1 cellular context compared by ENCODE assay signal in genomic region chr22:20080776-20081654, GRCh38.
TF ChIP-seq lines count a peak whose summit lies in the region.

No MANE protein-coding gene starts in this region.

TF ChIP-seq in K562, 482 proteins besides CTCF, POLR2A, EP300 and RAD21 (continued from another document and continues in another):
- TF ChIP-seq FOXK2 (conservative IDR thresholded peaks at IDR 0.05 in 1 of 2, IDR thresholded peaks at IDR 0.05 in 1 of 2; ENCODE audit: low read depth in 2 of 2) (no peak), MTA1 (IDR thresholded peaks at IDR 0.05; ENCODE audit: borderline replicate concordance) (no peak), ZBTB26 (CRISPR knock-in tag; IDR thresholded peaks at IDR 0.05) (peak; percentile 69; the same call in 1 of the 2 replicates), EZH2 (IDR thresholded peaks at IDR 0.05; ENCODE audit: borderline replicate concordance, low read depth, low read length) (peak; percentile 76; the same call in 1 of the 2 replicates), KDM4B (IDR thresholded peaks at IDR 0.05; ENCODE audit: borderline replicate concordance in 2 of 2, low read depth in 1 of 2) (no peak), ZNF318 (IDR thresholded peaks at IDR 0.05; ENCODE audit: borderline replicate concordance in 1 of 2, low read depth in 1 of 2) (no peak), TRIM24 (IDR thresholded peaks at IDR 0.05) (no peak), HDAC1 (IDR thresholded peaks at IDR 0.05) (no peak), ZC3H11A (IDR thresholded peaks at IDR 0.05; ENCODE audit: low read depth, low read length) (no peak), NCOA2 (IDR thresholded peaks at IDR 0.05; ENCODE audit: partially characterized antibody in 2 of 2) (no peak), SMAD2 (IDR thresholded peaks at IDR 0.05; ENCODE audit: low read depth, low read length) (peak; percentile 44; the same call in 1 of the 2 replicates), KLF1 (tag; IDR thresholded peaks at IDR 0.05) (no peak), ZNF140 (CRISPR knock-in tag; IDR thresholded peaks at IDR 0.05) (0 out of 2 replicates have a peak, but pooled peaks have one; percentile 65), MEIS2 (IDR thresholded peaks at IDR 0.05; ENCODE audit: partially characterized antibody) (no peak), HDAC8 (tag; IDR thresholded peaks at IDR 0.05) (peak; percentile 89), ZNF830 (CRISPR knock-in tag; IDR thresholded peaks at IDR 0.05) (0 out of 2 replicates have a peak, but pooled peaks have one; percentile 70), TBL1XR1 (IDR thresholded peaks at IDR 0.05; ENCODE audit: low read length in 2 of 2) (no peak; a peak in 1 of 4 replicates), IRF2 (CRISPR knock-in tag; IDR thresholded peaks at IDR 0.05) (no peak), GTF2E2 (tag; IDR thresholded peaks at IDR 0.05) (no peak), PCBP2 (IDR thresholded peaks at IDR 0.05; ENCODE audit: low read depth, low read length, poor library complexity, severe bottlenecking) (no peak), CCNT2 (IDR thresholded peaks at IDR 0.05; ENCODE audit: borderline replicate concordance, extremely low read depth, insufficient read length, low read depth, low read length) (no peak), ZNF77 (CRISPR knock-in tag; IDR thresholded peaks at IDR 0.05) (no peak), ZSCAN29 (IDR thresholded peaks at IDR 0.05) (no peak), SIX5 (IDR thresholded peaks at IDR 0.05; ENCODE audit: borderline replicate concordance in 1 of 2, insufficient read depth in 1 of 2, low read depth in 1 of 2, low read length in 2 of 2) (peak in 1 of 2 experiments; percentile 30; a peak in 1 of 4 replicates), ZNF436 (CRISPR knock-in tag; IDR thresholded peaks at IDR 0.05) (no peak), ADNP (tag; IDR thresholded peaks at IDR 0.05) (no peak), ZNF165 (CRISPR knock-in tag; IDR thresholded peaks at IDR 0.05; ENCODE audit: borderline replicate concordance) (peak; percentile 1; the same call in 1 of the 2 replicates), TFAP4 (CRISPR knock-in tag; IDR thresholded peaks at IDR 0.05; ENCODE audit: borderline replicate concordance) (no peak)
- TF ChIP-seq, protein P1, sequence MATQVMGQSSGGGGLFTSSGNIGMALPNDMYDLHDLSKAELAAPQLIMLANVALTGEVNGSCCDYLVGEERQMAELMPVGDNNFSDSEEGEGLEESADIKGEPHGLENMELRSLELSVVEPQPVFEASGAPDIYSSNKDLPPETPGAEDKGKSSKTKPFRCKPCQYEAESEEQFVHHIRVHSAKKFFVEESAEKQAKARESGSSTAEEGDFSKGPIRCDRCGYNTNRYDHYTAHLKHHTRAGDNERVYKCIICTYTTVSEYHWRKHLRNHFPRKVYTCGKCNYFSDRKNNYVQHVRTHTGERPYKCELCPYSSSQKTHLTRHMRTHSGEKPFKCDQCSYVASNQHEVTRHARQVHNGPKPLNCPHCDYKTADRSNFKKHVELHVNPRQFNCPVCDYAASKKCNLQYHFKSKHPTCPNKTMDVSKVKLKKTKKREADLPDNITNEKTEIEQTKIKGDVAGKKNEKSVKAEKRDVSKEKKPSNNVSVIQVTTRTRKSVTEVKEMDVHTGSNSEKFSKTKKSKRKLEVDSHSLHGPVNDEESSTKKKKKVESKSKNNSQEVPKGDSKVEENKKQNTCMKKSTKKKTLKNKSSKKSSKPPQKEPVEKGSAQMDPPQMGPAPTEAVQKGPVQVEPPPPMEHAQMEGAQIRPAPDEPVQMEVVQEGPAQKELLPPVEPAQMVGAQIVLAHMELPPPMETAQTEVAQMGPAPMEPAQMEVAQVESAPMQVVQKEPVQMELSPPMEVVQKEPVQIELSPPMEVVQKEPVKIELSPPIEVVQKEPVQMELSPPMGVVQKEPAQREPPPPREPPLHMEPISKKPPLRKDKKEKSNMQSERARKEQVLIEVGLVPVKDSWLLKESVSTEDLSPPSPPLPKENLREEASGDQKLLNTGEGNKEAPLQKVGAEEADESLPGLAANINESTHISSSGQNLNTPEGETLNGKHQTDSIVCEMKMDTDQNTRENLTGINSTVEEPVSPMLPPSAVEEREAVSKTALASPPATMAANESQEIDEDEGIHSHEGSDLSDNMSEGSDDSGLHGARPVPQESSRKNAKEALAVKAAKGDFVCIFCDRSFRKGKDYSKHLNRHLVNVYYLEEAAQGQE (CRISPR knock-in tag; IDR thresholded peaks at IDR 0.05; ENCODE audit: low read depth), result 0 out of 2 replicates have a peak, but pooled peaks have one; percentile 37
- TF ChIP-seq, protein P2, sequence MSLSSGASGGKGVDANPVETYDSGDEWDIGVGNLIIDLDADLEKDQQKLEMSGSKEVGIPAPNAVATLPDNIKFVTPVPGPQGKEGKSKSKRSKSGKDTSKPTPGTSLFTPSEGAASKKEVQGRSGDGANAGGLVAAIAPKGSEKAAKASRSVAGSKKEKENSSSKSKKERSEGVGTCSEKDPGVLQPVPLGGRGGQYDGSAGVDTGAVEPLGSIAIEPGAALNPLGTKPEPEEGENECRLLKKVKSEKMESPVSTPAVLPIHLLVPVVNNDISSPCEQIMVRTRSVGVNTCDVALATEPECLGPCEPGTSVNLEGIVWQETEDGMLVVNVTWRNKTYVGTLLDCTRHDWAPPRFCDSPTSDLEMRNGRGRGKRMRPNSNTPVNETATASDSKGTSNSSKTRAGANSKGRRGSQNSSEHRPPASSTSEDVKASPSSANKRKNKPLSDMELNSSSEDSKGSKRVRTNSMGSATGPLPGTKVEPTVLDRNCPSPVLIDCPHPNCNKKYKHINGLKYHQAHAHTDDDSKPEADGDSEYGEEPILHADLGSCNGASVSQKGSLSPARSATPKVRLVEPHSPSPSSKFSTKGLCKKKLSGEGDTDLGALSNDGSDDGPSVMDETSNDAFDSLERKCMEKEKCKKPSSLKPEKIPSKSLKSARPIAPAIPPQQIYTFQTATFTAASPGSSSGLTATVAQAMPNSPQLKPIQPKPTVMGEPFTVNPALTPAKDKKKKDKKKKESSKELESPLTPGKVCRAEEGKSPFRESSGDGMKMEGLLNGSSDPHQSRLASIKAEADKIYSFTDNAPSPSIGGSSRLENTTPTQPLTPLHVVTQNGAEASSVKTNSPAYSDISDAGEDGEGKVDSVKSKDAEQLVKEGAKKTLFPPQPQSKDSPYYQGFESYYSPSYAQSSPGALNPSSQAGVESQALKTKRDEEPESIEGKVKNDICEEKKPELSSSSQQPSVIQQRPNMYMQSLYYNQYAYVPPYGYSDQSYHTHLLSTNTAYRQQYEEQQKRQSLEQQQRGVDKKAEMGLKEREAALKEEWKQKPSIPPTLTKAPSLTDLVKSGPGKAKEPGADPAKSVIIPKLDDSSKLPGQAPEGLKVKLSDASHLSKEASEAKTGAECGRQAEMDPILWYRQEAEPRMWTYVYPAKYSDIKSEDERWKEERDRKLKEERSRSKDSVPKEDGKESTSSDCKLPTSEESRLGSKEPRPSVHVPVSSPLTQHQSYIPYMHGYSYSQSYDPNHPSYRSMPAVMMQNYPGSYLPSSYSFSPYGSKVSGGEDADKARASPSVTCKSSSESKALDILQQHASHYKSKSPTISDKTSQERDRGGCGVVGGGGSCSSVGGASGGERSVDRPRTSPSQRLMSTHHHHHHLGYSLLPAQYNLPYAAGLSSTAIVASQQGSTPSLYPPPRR (CRISPR knock-in tag; IDR thresholded peaks at IDR 0.05; ENCODE audit: borderline replicate concordance), result no peak
- TF ChIP-seq, protein P3, sequence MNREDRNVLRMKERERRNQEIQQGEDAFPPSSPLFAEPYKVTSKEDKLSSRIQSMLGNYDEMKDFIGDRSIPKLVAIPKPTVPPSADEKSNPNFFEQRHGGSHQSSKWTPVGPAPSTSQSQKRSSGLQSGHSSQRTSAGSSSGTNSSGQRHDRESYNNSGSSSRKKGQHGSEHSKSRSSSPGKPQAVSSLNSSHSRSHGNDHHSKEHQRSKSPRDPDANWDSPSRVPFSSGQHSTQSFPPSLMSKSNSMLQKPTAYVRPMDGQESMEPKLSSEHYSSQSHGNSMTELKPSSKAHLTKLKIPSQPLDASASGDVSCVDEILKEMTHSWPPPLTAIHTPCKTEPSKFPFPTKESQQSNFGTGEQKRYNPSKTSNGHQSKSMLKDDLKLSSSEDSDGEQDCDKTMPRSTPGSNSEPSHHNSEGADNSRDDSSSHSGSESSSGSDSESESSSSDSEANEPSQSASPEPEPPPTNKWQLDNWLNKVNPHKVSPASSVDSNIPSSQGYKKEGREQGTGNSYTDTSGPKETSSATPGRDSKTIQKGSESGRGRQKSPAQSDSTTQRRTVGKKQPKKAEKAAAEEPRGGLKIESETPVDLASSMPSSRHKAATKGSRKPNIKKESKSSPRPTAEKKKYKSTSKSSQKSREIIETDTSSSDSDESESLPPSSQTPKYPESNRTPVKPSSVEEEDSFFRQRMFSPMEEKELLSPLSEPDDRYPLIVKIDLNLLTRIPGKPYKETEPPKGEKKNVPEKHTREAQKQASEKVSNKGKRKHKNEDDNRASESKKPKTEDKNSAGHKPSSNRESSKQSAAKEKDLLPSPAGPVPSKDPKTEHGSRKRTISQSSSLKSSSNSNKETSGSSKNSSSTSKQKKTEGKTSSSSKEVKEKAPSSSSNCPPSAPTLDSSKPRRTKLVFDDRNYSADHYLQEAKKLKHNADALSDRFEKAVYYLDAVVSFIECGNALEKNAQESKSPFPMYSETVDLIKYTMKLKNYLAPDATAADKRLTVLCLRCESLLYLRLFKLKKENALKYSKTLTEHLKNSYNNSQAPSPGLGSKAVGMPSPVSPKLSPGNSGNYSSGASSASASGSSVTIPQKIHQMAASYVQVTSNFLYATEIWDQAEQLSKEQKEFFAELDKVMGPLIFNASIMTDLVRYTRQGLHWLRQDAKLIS (CRISPR knock-in tag; IDR thresholded peaks at IDR 0.05), result no peak
- TF ChIP-seq, protein P4, sequence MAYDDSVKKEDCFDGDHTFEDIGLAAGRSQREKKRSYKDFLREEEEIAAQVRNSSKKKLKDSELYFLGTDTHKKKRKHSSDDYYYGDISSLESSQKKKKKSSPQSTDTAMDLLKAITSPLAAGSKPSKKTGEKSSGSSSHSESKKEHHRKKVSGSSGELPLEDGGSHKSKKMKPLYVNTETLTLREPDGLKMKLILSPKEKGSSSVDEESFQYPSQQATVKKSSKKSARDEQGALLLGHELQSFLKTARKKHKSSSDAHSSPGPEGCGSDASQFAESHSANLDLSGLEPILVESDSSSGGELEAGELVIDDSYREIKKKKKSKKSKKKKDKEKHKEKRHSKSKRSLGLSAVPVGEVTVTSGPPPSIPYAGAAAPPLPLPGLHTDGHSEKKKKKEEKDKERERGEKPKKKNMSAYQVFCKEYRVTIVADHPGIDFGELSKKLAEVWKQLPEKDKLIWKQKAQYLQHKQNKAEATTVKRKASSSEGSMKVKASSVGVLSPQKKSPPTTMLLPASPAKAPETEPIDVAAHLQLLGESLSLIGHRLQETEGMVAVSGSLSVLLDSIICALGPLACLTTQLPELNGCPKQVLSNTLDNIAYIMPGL (CRISPR knock-in tag; IDR thresholded peaks at IDR 0.05), result peak; percentile 92
